In genomic region chrX:153882557-153882956, GRCh38 we compare ENCODE assay signal across 1 cellular context.
TF ChIP-seq lines count a peak whose summit lies in the region.

No MANE protein-coding gene starts in this region.

TF ChIP-seq in WTC11, 78 proteins besides CTCF, POLR2A, EP300 and RAD21 (continued from another document):
- TF ChIP-seq ARID4B (CRISPR knock-in tag; IDR thresholded peaks at IDR 0.05; ENCODE audit: borderline replicate concordance) (no peak), FOXP4 (CRISPR knock-in tag; IDR thresholded peaks at IDR 0.05) (no peak)
